In the genomic region with DNA sequence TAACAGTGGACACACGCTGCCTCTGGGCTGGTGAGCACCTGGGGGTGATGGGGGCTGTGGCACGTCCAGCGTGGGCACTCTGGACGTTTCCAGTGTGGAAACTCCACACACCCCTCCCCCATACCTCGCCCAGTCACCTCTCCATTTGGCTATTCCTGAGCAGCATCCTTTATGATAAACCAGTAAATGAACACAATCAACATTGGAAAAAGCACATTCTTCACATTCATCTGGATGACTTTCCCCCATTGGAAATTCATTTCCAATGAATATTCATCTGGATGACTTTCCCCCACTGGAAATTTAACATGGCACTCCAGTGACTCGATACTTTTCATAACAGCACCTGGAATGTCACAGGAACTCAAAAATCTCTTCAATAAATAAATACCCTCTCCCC, we compare ENCODE assay signal across 23 cellular contexts.
"Had no signal": no experiment of that assay in that cellular context is flagged by ENCODE, and none has a peak within 500 bp of the region (broad histone marks: within the 10 kb centered on the region; RNA-seq: fewer than 3 reads in every experiment).

No MANE protein-coding gene starts in this region.

- H3K4me1 ChIP-seq: ascending aorta, breast epithelium, gastroesophageal sphincter, pancreas, tibial artery had no signal

- H3K9me3 Mint-ChIP-seq: activated naive CD4-positive, alpha-beta T cell treated with anti-CD3 and anti-CD28 coated beads, Interleukin-2, amount 50 U/mL, for 72 hours; activated T-helper 1 cell treated with anti-CD3 and anti-CD28 coated beads, Interleukin-12 subunit alpha, Interleukin-12 subunit beta, Interleukin-2, Interleukin-4 antibody, amounts not matched to agents 30 ng/mL and 10 ng/mL and 1 ng/mL, durations not matched to agents 14 hours and 24 hours and 36 hours; central memory CD8-positive, alpha-beta T cell; effector memory CD8-positive, alpha-beta T cell; stimulated activated effector memory CD8-positive, alpha-beta T cell treated with anti-CD3 and anti-CD28 coated beads, Interleukin-12 subunit alpha, Interleukin-12 subunit beta, amount 100 ng/mL, for 72 hours; stimulated activated naive CD8-positive, alpha-beta T cell treated with anti-CD3 and anti-CD28 coated beads, Interleukin-15, amount 100 ng/mL, for 72 hours had no signal

- H3K4me1 Mint-ChIP-seq: stimulated activated effector memory CD8-positive, alpha-beta T cell treated with anti-CD3 and anti-CD28 coated beads, Interleukin-12 subunit alpha, Interleukin-12 subunit beta, amount 100 ng/mL, for 72 hours had no signal

- H3K9me3 ChIP-seq: adrenal gland, ascending aorta, breast epithelium, gastroesophageal sphincter, pancreas, tibial artery had no signal

- ATAC-seq: gastroesophageal sphincter, left cardiac atrium, pancreas had no signal

- H3K27me3 ChIP-seq: adrenal gland, ascending aorta, breast epithelium, dorsolateral prefrontal cortex, gastroesophageal sphincter, pancreas had no signal

- H3K27ac ChIP-seq: adrenal gland, ascending aorta, breast epithelium, dorsolateral prefrontal cortex, gastroesophageal sphincter, pancreas, skin epidermis, tibial artery, WERI-Rb-1 had no signal

- H3K4me3 Mint-ChIP-seq: activated CD8-positive, alpha-beta T cell treated with anti-CD3 and anti-CD28 coated beads, Interleukin-2, amount 10 ng/mL, durations not matched to agents 7 days and 5 days; activated T-helper 1 cell treated with anti-CD3 and anti-CD28 coated beads, Interleukin-12 subunit alpha, Interleukin-12 subunit beta, Interleukin-2, Interleukin-4 antibody, amounts not matched to agents 30 ng/mL and 10 ng/mL and 1 ng/mL, durations not matched to agents 14 hours and 24 hours and 36 hours; central memory CD8-positive, alpha-beta T cell; effector memory CD8-positive, alpha-beta T cell; naive thymus-derived CD8-positive, alpha-beta T cell; stimulated activated effector memory CD8-positive, alpha-beta T cell treated with anti-CD3 and anti-CD28 coated beads, Interleukin-12 subunit alpha, Interleukin-12 subunit beta, amount 100 ng/mL, for 72 hours; stimulated activated naive CD8-positive, alpha-beta T cell treated with anti-CD3 and anti-CD28 coated beads, Interleukin-15, amount 100 ng/mL, for 72 hours had no signal

- H3K27me3 Mint-ChIP-seq: naive thymus-derived CD8-positive, alpha-beta T cell; stimulated activated naive CD8-positive, alpha-beta T cell treated with anti-CD3 and anti-CD28 coated beads, Interleukin-15, amount 100 ng/mL, for 72 hours had no signal

- H3K27ac Mint-ChIP-seq: activated CD8-positive, alpha-beta T cell treated with anti-CD3 and anti-CD28 coated beads, Interleukin-2, amount 10 ng/mL, durations not matched to agents 7 days and 5 days; activated T-helper 1 cell treated with anti-CD3 and anti-CD28 coated beads, Interleukin-12 subunit alpha, Interleukin-12 subunit beta, Interleukin-2, Interleukin-4 antibody, amounts not matched to agents 30 ng/mL and 10 ng/mL and 1 ng/mL, durations not matched to agents 14 hours and 24 hours and 36 hours; effector memory CD8-positive, alpha-beta T cell; naive thymus-derived CD8-positive, alpha-beta T cell; stimulated activated effector memory CD8-positive, alpha-beta T cell treated with anti-CD3 and anti-CD28 coated beads, Interleukin-12 subunit alpha, Interleukin-12 subunit beta, amount 100 ng/mL, for 72 hours had no signal

- H3K36me3 ChIP-seq: adrenal gland, ascending aorta, breast epithelium, gastroesophageal sphincter, pancreas, tibial artery, WERI-Rb-1 had no signal

- DNase-seq: activated CD4-positive, CD25-positive, alpha-beta regulatory T cell treated with anti-CD3 and anti-CD28 coated beads, Interleukin-2, amount 50 U/mL, for 72 hours; activated gamma-delta T cell; adrenal gland; effector memory CD8-positive, alpha-beta T cell; left cardiac atrium; pancreas; stimulated activated CD4-positive, alpha-beta T cell treated with anti-CD3 and anti-CD28 coated beads, Interleukin-1b, Interleukin-23, amount 100 ng/mL, for 48 hours; stimulated activated naive CD8-positive, alpha-beta T cell treated with anti-CD3 and anti-CD28 coated beads, Interleukin-15, amount 100 ng/mL, for 72 hours; tibial artery; WERI-Rb-1 had no signal

- H3K4me3 ChIP-seq: adrenal gland, ascending aorta, breast epithelium, dorsolateral prefrontal cortex, gastroesophageal sphincter, pancreas, skin epidermis, tibial artery had no signal

- FAIRE-seq: colon, islet of Langerhans, pancreas had no signal
